ENCODE assay signal across 7 cellular contexts in the genomic region with DNA sequence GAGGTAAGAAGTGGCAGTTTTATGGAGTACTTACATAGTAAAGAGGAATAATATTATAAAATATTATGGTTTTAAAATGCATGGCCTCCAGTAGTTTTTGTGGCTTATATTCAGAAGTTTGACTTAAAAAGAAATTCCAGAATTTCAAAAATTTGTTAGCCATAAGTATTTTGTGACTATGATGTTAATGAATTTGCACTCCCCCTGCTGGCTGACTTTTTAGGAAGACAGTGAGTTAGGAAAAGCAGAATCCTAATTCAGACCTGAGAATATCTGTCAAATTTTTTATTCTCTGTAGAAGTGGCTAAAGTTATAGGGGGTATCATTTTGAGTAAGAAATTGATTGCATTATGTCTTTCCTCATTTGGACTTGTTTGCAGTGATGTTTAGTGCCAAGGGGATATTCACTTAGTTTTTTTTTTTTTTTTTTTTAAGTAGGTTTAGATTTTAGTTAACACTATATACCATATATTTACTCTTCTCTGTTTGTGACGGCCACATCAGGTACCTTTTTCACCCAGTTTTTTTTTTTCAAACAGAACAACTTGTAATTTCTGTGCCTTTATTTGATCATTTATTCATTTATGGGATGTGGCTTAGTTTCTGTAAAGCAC. TPM values are rescaled to one million over a fixed set of nuclear protein-coding genes. Genes with fewer than 3 reads are reported as not detected.
DNase-seq lines count a peak whose midpoint lies in the region; ATAC-seq and TF ChIP-seq lines count a peak whose summit lies in the region.

No MANE protein-coding gene starts in this region.

- H3K4me1 Mint-ChIP-seq in H9 = peaks cover 15 to 22% of the 10 kb centered on the region in 2 experiments

- H3K79me1 ChIP-seq in H9 (ENCODE audit: insufficient read depth, low read depth, low read length, poor library complexity, severe bottlenecking) = peaks cover 11% of the 10 kb centered on the region

- TF ChIP-seq POLR2A in testis (IDR thresholded peaks at IDR 0.05) = no peak

- H3K4me3 ChIP-seq in SU-DHL-6 (ENCODE audit: insufficient read depth, low read length, poor library complexity, severe bottlenecking) = no peak overlapping the region
- no peak overlapping the region for H3K4me3 ChIP-seq in testis

- WGBS in H9 (ENCODE audit: extremely low coverage, insufficient read length, low lambda C conversion rate) = no CpG with 5 or more reads among the region's 1 CpG
- 69 to 75% methylated on average over 1 of the region's 1 CpG for WGBS in testis, 2 donors

- H2BK5ac ChIP-seq in H9 (ENCODE audit: insufficient read length, low read length) = no peak overlapping the region

- no peaks in the 10 kb centered on the region for H3K9me3 Mint-ChIP-seq in H9

- H3F3A ChIP-seq in SU-DHL-6 (ENCODE audit: insufficient read depth) = no peaks in the 10 kb centered on the region

- no peaks in the 10 kb centered on the region; a peak in 1 of 7 replicates for H3K36me3 Mint-ChIP-seq in H9 (ENCODE audit: insufficient read depth in 1 of 3, low read depth in 3 of 3)

- H3K79me2 ChIP-seq in H9 (ENCODE audit: insufficient read depth, low read length) (peaks cover 4% of the 10 kb centered on the region; the same call in 1 of the 2 replicates), SU-DHL-6 (ENCODE audit: insufficient read depth, low read length) (peaks cover 59% of the 10 kb centered on the region)

- H3K23me2 ChIP-seq in H9 (ENCODE audit: insufficient read length, low read depth, low read length, poor library complexity, severe bottlenecking) = no peaks in the 10 kb centered on the region

- no peak overlapping the region for H3T11ph ChIP-seq in H9 (ENCODE audit: low read length)

- no peak overlapping the region for H2AK5ac ChIP-seq in H9 (ENCODE audit: insufficient read length, low read length)

- H3K27me3 Mint-ChIP-seq in H9 (ENCODE audit: low read depth) = no peaks in the 10 kb centered on the region

- ATAC-seq in GM21447 (IDR thresholded peaks at IDR 0.05; ENCODE audit: unreplicated experiment) (no peak), GM19324 (IDR thresholded peaks at IDR 0.05; ENCODE audit: low FRiP score, unreplicated experiment) (no peak)

- H3K4me1 ChIP-seq in H9 (ENCODE audit: insufficient read depth, low read length) = no peaks in the 10 kb centered on the region
- peaks cover 4% of the 10 kb centered on the region for H3K4me1 ChIP-seq in testis

- H4K8ac ChIP-seq in H9 (replicated peaks; ENCODE audit: insufficient read length, low read depth, low read length) = no peak overlapping the region

- H3K9me2 ChIP-seq in SU-DHL-6 (replicated peaks; ENCODE audit: insufficient read depth, low read length) = no peaks in the 10 kb centered on the region

- H3K56ac ChIP-seq in H9 (ENCODE audit: insufficient read length, low read depth, low read length) = no peak overlapping the region

- no peak overlapping the region for H4K91ac ChIP-seq in H9 (ENCODE audit: insufficient read length, low read depth, low read length)

- no peak overlapping the region for H4K5ac ChIP-seq in H9 (ENCODE audit: insufficient read length, low read depth, low read length)

- H3K9me3 ChIP-seq in H9 (ENCODE audit: control insufficient read depth, low read depth, low read length) (no peaks in the 10 kb centered on the region), SU-DHL-6 (ENCODE audit: insufficient read depth, low read length) (no peaks in the 10 kb centered on the region), testis (no peaks in the 10 kb centered on the region)

- H3K23ac ChIP-seq in H9 (ENCODE audit: insufficient read length, low read depth, low read length) = no peak overlapping the region

- no peak overlapping the region for H2BK120ac ChIP-seq in H9 (ENCODE audit: low read depth, low read length, poor library complexity, severe bottlenecking)

- intact Hi-C loops in testis (cut with DNase I; ENCODE audit: low total_unique reads) = no loop called here

- H2BK20ac ChIP-seq in H9 (ENCODE audit: low read depth, low read length, poor library complexity, severe bottlenecking) = no peak overlapping the region

- DNase-seq in COLO829 (ENCODE audit: low spot score) (peak; percentile 37), H9 (no peak), foreskin melanocyte (peak; percentile 29), testis (peak; percentile 51)

- no peak overlapping the region for H2BK12ac ChIP-seq in H9 (ENCODE audit: insufficient read length, low read depth, low read length)

- no peak overlapping the region for H3K4me2 ChIP-seq in H9 (ENCODE audit: insufficient read depth, insufficient read length, low read length)
- H3K4me2 ChIP-seq in SU-DHL-6 (ENCODE audit: low read depth, low read length, poor library complexity, severe bottlenecking) = no peak overlapping the region

- TF ChIP-seq CTCF in H9 (conservative IDR thresholded peaks at IDR 0.05) (peak; percentile 80), SU-DHL-6 (IDR thresholded peaks at IDR 0.05; ENCODE audit: insufficient read depth, low read length, poor library complexity, severe bottlenecking) (peak; percentile 85), testis (IDR thresholded peaks at IDR 0.05) (peak in 2 of 3 experiments; percentile 41 to 48)

- no peak overlapping the region for H2AFZ ChIP-seq in H9 (ENCODE audit: low read length)
- H2AFZ ChIP-seq in SU-DHL-6 (ENCODE audit: low read depth, low read length, severe bottlenecking) = no peak overlapping the region

- peak overlapping the region in 1 of 3 experiments; percentile 42; a peak in 1 of 7 replicates for H3K27ac Mint-ChIP-seq in H9

- H3K14ac ChIP-seq in H9 (ENCODE audit: insufficient read depth, low read length) = no peak overlapping the region

- H4K20me1 ChIP-seq in H9 (ENCODE audit: control insufficient read depth, insufficient read depth, insufficient read length) (no peaks in the 10 kb centered on the region), SU-DHL-6 (ENCODE audit: low read depth, low read length) (peaks cover 35% of the 10 kb centered on the region)

- no peaks in the 10 kb centered on the region for H3K36me3 ChIP-seq in SU-DHL-6 (ENCODE audit: low read length)
- H3K36me3 ChIP-seq in testis (ENCODE audit: low read depth, missing control alignments) = no peaks in the 10 kb centered on the region

- H3K27me3 ChIP-seq in H9 (ENCODE audit: insufficient read depth, low read length) (no peaks in the 10 kb centered on the region), SU-DHL-6 (ENCODE audit: low read length) (no peaks in the 10 kb centered on the region), testis (no peaks in the 10 kb centered on the region)

- no peak overlapping the region for H3K4me3 Mint-ChIP-seq in H9

- no peak overlapping the region for H3K18ac ChIP-seq in H9 (ENCODE audit: insufficient read length, low read depth, low read length)

- H3K27ac ChIP-seq in H9 (ENCODE audit: insufficient read length, low read depth, low read length) (no peak overlapping the region), SU-DHL-6 (ENCODE audit: low read depth, low read length) (no peak overlapping the region), testis (no peak overlapping the region)

- H2BK15ac ChIP-seq in H9 (ENCODE audit: low read depth, low read length) = no peak overlapping the region

- H3K9ac ChIP-seq in H9 (ENCODE audit: extremely low read depth, insufficient read length, low read length) (no peak overlapping the region), SU-DHL-6 (ENCODE audit: low read length) (no peak overlapping the region)

- no peak overlapping the region for H3K4ac ChIP-seq in H9 (ENCODE audit: low read depth, low read length)

RNA-seq across cellular contexts. Expression of gene ZFAND3, which starts 40.8 kb away (rescaled TPM):
- total RNA-seq in H9 (2021) = 56.7 and 57.7 TPM in 2 replicates
- 100 to 1,000 TPM; 104 to 109 TPM for total RNA-seq in testis
- 329 TPM for polyA plus RNA-seq in testis (ENCODE audit: insufficient read depth, low read depth, low replicate concordance)
